21 cellular contexts compared by ENCODE assay signal in genomic region chr3:187735383-187735782, GRCh38. TPM values are rescaled to one million over a fixed set of nuclear protein-coding genes. Genes with fewer than 3 reads are reported as not detected.
DNase-seq lines count a peak whose midpoint lies in the region; FAIRE-seq and TF ChIP-seq lines count a peak whose summit lies in the region.
"Had no signal": no experiment of that assay in that cellular context is flagged by ENCODE, and none has a peak within 500 bp of the region (broad histone marks: within the 10 kb centered on the region; RNA-seq: fewer than 3 reads in every experiment).

No MANE protein-coding gene starts in this region.

- H3K9me3 Mint-ChIP-seq in CD8-positive, alpha-beta memory T cell, result peaks cover 0 to 2% (median 0%) of the 10 kb centered on the region in 5 donors
- H3K9me3 Mint-ChIP-seq: endodermal cell had no signal

- peak overlapping the region in 5 of 8 donors; percentile 9 to 99 (median 66) for H3K27ac Mint-ChIP-seq in CD8-positive, alpha-beta memory T cell
- H3K27ac Mint-ChIP-seq: endodermal cell had no signal

- CTCF ChIA-PET in CD8-positive, alpha-beta memory T cell (lab: Charles Lee), result interaction anchor here (6.4 kb wide), 1 partner anchor 1219 kb away, joined by 298 read pairs; no protein-coding TSS in a partner anchor

- no peaks in the 10 kb centered on the region for H3K36me3 ChIP-seq in CD8-positive, alpha-beta memory T cell (ENCODE audit: insufficient read depth, low read length)
- H3K36me3 ChIP-seq in adipocyte (ENCODE audit: control insufficient read depth, insufficient read depth, low read length, severe bottlenecking) (peaks cover 43% of the 10 kb centered on the region), muscle layer of duodenum (ENCODE audit: control insufficient read depth in 1 of 2, insufficient read depth in 2 of 2, low read length in 2 of 2) (peaks cover 35 to 52% of the 10 kb centered on the region in 2 donors), stomach (peaks cover 27 to 43% (median 42%) of the 10 kb centered on the region in 4 donors)

- DNase-seq in CD8-positive, alpha-beta memory T cell, result no peak
- DNase-seq in adipocyte (ENCODE audit: low read depth), result no peak
- no peak for DNase-seq in stomach
- DNase-seq in NCI-H2171 (lab: John Stamatoyannopoulos, UW), result no peak
- no peak for DNase-seq in NCI-H446 (lab: John Stamatoyannopoulos, UW)
- no peak for DNase-seq in urothelium cell line (ENCODE audit: low spot score)
- no peak for DNase-seq in medulla oblongata (ENCODE audit: extremely low spot score)
- DNase-seq: activated CD4-positive, CD25-positive, alpha-beta regulatory T cell; AML-193; endodermal cell; NCI-H1694; NCI-H524; stimulated activated CD4-positive, alpha-beta T cell treated with anti-CD3 and anti-CD28 coated beads, Interleukin-15, amount 100 ng/mL, for 24 hours; T-helper 1 cell had no signal

- H3K27me3 ChIP-seq in CD8-positive, alpha-beta memory T cell (ENCODE audit: insufficient read depth, low read length, poor library complexity, severe bottlenecking), result no peaks in the 10 kb centered on the region
- no peaks in the 10 kb centered on the region for H3K27me3 ChIP-seq in adipocyte (replicated peaks; ENCODE audit: control insufficient read depth, insufficient read depth, low read length)
- no peaks in the 10 kb centered on the region for H3K27me3 ChIP-seq in muscle layer of duodenum (ENCODE audit: low read depth, low read length)
- H3K27me3 ChIP-seq in stomach, result no peaks in the 10 kb centered on the region

- H3K36me3 Mint-ChIP-seq in CD8-positive, alpha-beta memory T cell, result peaks cover 0 to 50% (median 9%) of the 10 kb centered on the region in 3 donors

- H3K4me3 Mint-ChIP-seq in CD8-positive, alpha-beta memory T cell, result peak overlapping the region in 1 of 7 donors; percentile 92
- H3K4me3 Mint-ChIP-seq: endodermal cell had no signal

- no peak for TF ChIP-seq POLR2A in stomach (IDR thresholded peaks at IDR 0.05)

- intact Hi-C loops in stomach (cut with DNase I; ENCODE audit: low total_unique reads), result loop anchor here (5.0 to 10.0 kb wide), 2 partner anchors 1209 to 1227 kb away; no protein-coding TSS in a partner anchor

- FAIRE-seq in urothelium cell line (lab: Jason Lieb, UNC), result no peak
- FAIRE-seq: bronchial epithelial cell, RCC 7860 had no signal

- 84 to 94% (median 90%) methylated on average over 3 of the region's 3 CpGs for WGBS in stomach, 5 donors

- H3K9me3 ChIP-seq in CD8-positive, alpha-beta memory T cell (ENCODE audit: low read length), result no peaks in the 10 kb centered on the region
- H3K9me3 ChIP-seq in adipocyte (ENCODE audit: control insufficient read depth, low read length) (no peaks in the 10 kb centered on the region), muscle layer of duodenum (ENCODE audit: control insufficient read depth in 1 of 2, low read length in 2 of 2) (no peaks in the 10 kb centered on the region), stomach (no peaks in the 10 kb centered on the region)

- H3K4me1 ChIP-seq in CD8-positive, alpha-beta memory T cell (ENCODE audit: insufficient read depth, low read length), result peaks cover 13% of the 10 kb centered on the region
- H3K4me1 ChIP-seq in adipocyte (ENCODE audit: control insufficient read depth, insufficient read depth, low read length) (peaks cover 41% of the 10 kb centered on the region), muscle layer of duodenum (ENCODE audit: control insufficient read depth in 1 of 2, insufficient read depth in 2 of 2, low read length in 2 of 2) (peaks cover 5 to 26% of the 10 kb centered on the region in 2 donors), stomach (peaks cover 15 to 43% (median 35%) of the 10 kb centered on the region in 4 donors)

- peaks cover 16 to 34% (median 33%) of the 10 kb centered on the region in 3 donors for H3K4me1 Mint-ChIP-seq in CD8-positive, alpha-beta memory T cell

- H3K27me3 Mint-ChIP-seq in CD8-positive, alpha-beta memory T cell, result peaks cover 0 to 9% of the 10 kb centered on the region in 2 donors

- peak overlapping the region; percentile 98 for H3K9ac ChIP-seq in adipocyte (ENCODE audit: low read length)

- no peak for TF ChIP-seq CTCF in stomach (IDR thresholded peaks at IDR 0.05)

- no peak overlapping the region for H3K27ac ChIP-seq in CD8-positive, alpha-beta memory T cell (ENCODE audit: low read depth, low read length)
- H3K27ac ChIP-seq in muscle layer of duodenum (ENCODE audit: low read length) (peak overlapping the region; percentile 100), stomach (peak overlapping the region in 4 of 5 donors; percentile 93 to 100 (median 98))

- no peak for TF ChIP-seq EP300 in stomach (IDR thresholded peaks at IDR 0.05)

- POLR2A ChIA-PET in CD8-positive, alpha-beta memory T cell (lab: Charles Lee), result no interaction called here

- H3K4me3 ChIP-seq in CD8-positive, alpha-beta memory T cell (ENCODE audit: low read length), result no peak overlapping the region
- H3K4me3 ChIP-seq in adipocyte (ENCODE audit: low read length), result peak overlapping the region; percentile 90
- H3K4me3 ChIP-seq in muscle layer of duodenum (ENCODE audit: low read depth in 1 of 2, low read length in 2 of 2), result peak overlapping the region in 1 of 2 donors; percentile 8
- H3K4me3 ChIP-seq in stomach, result peak overlapping the region in 1 of 4 donors; percentile 57

RNA-seq across cellular contexts. Expression of gene BCL6, which starts 9.9 kb away (rescaled TPM):
- total RNA-seq in CD8-positive, alpha-beta memory T cell, result 10 to 100 TPM; 17.1 to 17.2 TPM
- 1.8 TPM for polyA plus RNA-seq in CD8-positive, alpha-beta memory T cell
- total RNA-seq in stomach, result 100 to 1,000 TPM in 1 of 5 donors, 10 to 100 TPM in 4; 11.6 to 112 (median 39.7) TPM
- polyA plus RNA-seq in stomach, result 10 to 100 TPM; 11.1 to 36.1 (median 23.4) TPM

RNA-seq across cellular contexts. Expression of gene RTP2, which starts 33.0 kb away (rescaled TPM):
- total RNA-seq in CD8-positive, alpha-beta memory T cell, result not detected
- not detected for polyA plus RNA-seq in CD8-positive, alpha-beta memory T cell
- total RNA-seq in stomach, result not detected
- not detected for polyA plus RNA-seq in stomach
- total RNA-seq: bronchial epithelial cell, endodermal cell, fibroblast of villous mesenchyme, mesenteric fat pad, omental fat pad, ureter had no signal
